ENCODE assay signal across 29 cellular contexts in genomic region chr1:183508694-183509093, GRCh38.
"Had no signal": no experiment of that assay in that cellular context is flagged by ENCODE, and none has a peak within 500 bp of the region (broad histone marks: within the 10 kb centered on the region; RNA-seq: fewer than 3 reads in every experiment).

No MANE protein-coding gene starts in this region.

- H3K27ac ChIP-seq: ascending aorta, breast epithelium, cardiac muscle cell, colonic mucosa, foreskin keratinocyte, gastrocnemius medialis, heart left ventricle, VCaP had no signal

- H3K4me3 ChIP-seq: ascending aorta, breast epithelium, cardiac muscle cell, colonic mucosa, gastrocnemius medialis, heart left ventricle had no signal

- H3K4me1 ChIP-seq: ascending aorta, breast epithelium, colonic mucosa, foreskin keratinocyte had no signal

- H3K27me3 ChIP-seq: ascending aorta, breast epithelium, cardiac muscle cell, colonic mucosa, foreskin keratinocyte, gastrocnemius medialis, heart left ventricle had no signal

- DNase-seq: activated CD4-positive, alpha-beta memory T cell treated with anti-CD3 and anti-CD28 coated beads, Interleukin-2, amount 10 ng/mL, durations not matched to agents 7 days and 5 days; activated CD4-positive, alpha-beta T cell treated with anti-CD3 and anti-CD28 coated beads for 1 hour; activated CD4-positive, alpha-beta T cell treated with anti-CD3 and anti-CD28 coated beads for 4 hours; activated CD4-positive, alpha-beta T cell treated with anti-CD3 and anti-CD28 coated beads, Interleukin-2, amount 10 ng/mL, durations not matched to agents 7 days and 5 days; activated CD4-positive, alpha-beta T cell treated with anti-CD3 and anti-CD28 coated beads, Interleukin-2, amount 50 U/mL, for 4 hours; activated CD8-positive, alpha-beta memory T cell treated with anti-CD3 and anti-CD28 coated beads, Interleukin-2, amount 50 U/mL, for 48 hours; activated gamma-delta T cell; activated naive CD4-positive, alpha-beta T cell; activated naive CD4-positive, alpha-beta T cell treated with anti-CD3 and anti-CD28 coated beads, Interleukin-2, amount 10 ng/mL, durations not matched to agents 7 days and 5 days; activated naive CD8-positive, alpha-beta T cell treated with anti-CD3 and anti-CD28 coated beads, Interleukin-2, amount 10 ng/mL, durations not matched to agents 7 days and 5 days; activated T-cell treated with anti-CD3 and anti-CD28 coated beads for 4 hours; activated T-cell treated with anti-CD3 and anti-CD28 coated beads, Interleukin-2, amount 50 U/mL, for 24 hours; activated T-cell treated with anti-CD3 and anti-CD28 coated beads, Interleukin-2, amount 50 U/mL, for 72 hours; central memory CD4-positive, alpha-beta T cell; cerebellar nuclear complex; colonic mucosa; effector CD8-positive, alpha-beta T cell; foreskin keratinocyte; gastrocnemius medialis; glutamatergic neuron; heart left ventricle; T-helper 2 cell had no signal

- H3K9me3 ChIP-seq: ascending aorta, breast epithelium, colonic mucosa, gastrocnemius medialis, heart left ventricle had no signal

- ATAC-seq: activated naive CD4-positive, alpha-beta T cell treated with anti-CD3 and anti-CD28 coated beads, Interleukin-2, amount 50 U/mL, for 72 hours; activated T-cell treated with anti-CD3 and anti-CD28 coated beads, Interleukin-2, amount 50 U/mL, for 72 hours; esophagus mucosa; foreskin keratinocyte; gastrocnemius medialis; heart left ventricle; WTC11 had no signal

- H3K36me3 ChIP-seq: ascending aorta, breast epithelium, cardiac muscle cell, colonic mucosa, gastrocnemius medialis had no signal
